ENCODE assay signal across 14 cellular contexts in the genomic region with DNA sequence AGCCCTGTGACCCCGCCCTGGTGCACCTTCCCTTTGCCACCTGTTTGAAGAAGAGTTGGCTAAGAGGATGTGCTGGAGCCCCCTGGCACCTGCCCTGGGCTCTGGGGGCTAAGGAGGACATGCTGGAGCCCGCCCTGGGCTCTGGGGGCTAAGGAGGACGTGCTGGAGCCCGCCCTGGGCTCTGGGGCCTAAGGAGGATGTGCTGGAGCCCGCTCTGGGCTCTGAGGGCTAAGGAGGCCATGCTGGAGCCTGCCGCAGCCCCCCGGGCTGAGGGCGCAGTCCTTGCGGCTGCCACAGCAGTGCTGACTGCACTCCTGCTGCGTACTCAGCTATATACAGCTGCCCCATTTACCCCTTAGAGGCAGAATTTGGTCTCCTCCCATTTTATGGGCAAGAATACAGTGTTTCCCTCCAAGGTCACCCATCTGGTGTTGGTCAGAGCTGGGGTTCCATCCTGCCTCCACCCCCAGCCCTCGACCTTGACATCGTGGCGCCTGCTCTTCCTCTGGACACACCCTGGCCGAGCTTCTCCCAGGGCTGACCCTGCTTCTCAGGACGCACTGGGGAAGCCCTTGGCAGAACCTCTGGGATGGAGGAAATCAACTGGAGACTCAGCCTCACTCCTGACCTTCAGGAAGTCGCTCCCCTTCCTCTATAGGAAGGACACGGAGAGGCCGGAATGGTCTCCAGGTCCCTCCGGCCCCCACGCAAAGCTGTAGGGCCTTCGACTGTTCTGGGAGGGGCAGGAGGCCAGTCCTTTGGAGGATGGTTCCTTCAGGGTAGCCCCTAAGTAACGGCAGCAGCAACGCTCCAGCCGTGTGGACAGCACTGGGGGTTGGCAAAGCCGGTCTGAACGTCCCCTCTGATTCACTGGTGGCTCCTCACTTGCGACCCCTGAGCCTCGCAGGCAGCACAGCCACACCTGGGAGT.
DNase-seq lines count a peak whose midpoint lies in the region; ATAC-seq and TF ChIP-seq lines count a peak whose summit lies in the region.
"Had no signal": no experiment of that assay in that cellular context is flagged by ENCODE, and none has a peak within 500 bp of the region (broad histone marks: within the 10 kb centered on the region; RNA-seq: fewer than 3 reads in every experiment).

No MANE protein-coding gene starts in this region.

- H3K36me3 Mint-ChIP-seq in chondrocyte (ENCODE audit: low read depth) = no peaks in the 10 kb centered on the region
- H3K36me3 Mint-ChIP-seq: CD4-positive, CD25-positive, alpha-beta regulatory T cell had no signal

- H3K4me1 ChIP-seq in DND-41 (ENCODE audit: insufficient read depth, low read length) = no peaks in the 10 kb centered on the region
- H3K4me1 ChIP-seq in right cardiac atrium (ENCODE audit: control insufficient read depth, insufficient read depth, low read length) = peaks cover 10% of the 10 kb centered on the region

- H3K36me3 ChIP-seq in DND-41 (ENCODE audit: insufficient read depth, low read length) = no peaks in the 10 kb centered on the region

- H2AFZ ChIP-seq in DND-41 (ENCODE audit: low read depth, low read length) = no peak overlapping the region

- H3K27me3 ChIP-seq in DND-41 (ENCODE audit: insufficient read depth, low read length, poor library complexity) (no peaks in the 10 kb centered on the region), right cardiac atrium (ENCODE audit: control insufficient read depth, insufficient read depth) (no peaks in the 10 kb centered on the region)

- no peak overlapping the region for H3K4me3 Mint-ChIP-seq in chondrocyte (ENCODE audit: unreplicated experiment)
- H3K4me3 Mint-ChIP-seq: CD4-positive, CD25-positive, alpha-beta regulatory T cell had no signal

- H3K27me3 Mint-ChIP-seq in chondrocyte (ENCODE audit: low read depth) = peaks cover 2% of the 10 kb centered on the region
- H3K27me3 Mint-ChIP-seq: CD4-positive, CD25-positive, alpha-beta regulatory T cell had no signal

- H4K20me1 ChIP-seq in DND-41 (ENCODE audit: insufficient read depth, low read length) = peaks cover 3% of the 10 kb centered on the region

- no peak overlapping the region for H3K27ac ChIP-seq in DND-41 (ENCODE audit: low read length)
- peak overlapping the region; percentile 11 for H3K27ac ChIP-seq in right cardiac atrium (ENCODE audit: low read length)
- H3K27ac ChIP-seq: RWPE1 had no signal

- no peaks in the 10 kb centered on the region for H3K79me2 ChIP-seq in DND-41 (ENCODE audit: insufficient read depth, low read length)

- no peak overlapping the region for H3K27ac Mint-ChIP-seq in chondrocyte (ENCODE audit: unreplicated experiment)
- H3K27ac Mint-ChIP-seq: CD4-positive, CD25-positive, alpha-beta regulatory T cell had no signal

- 72% methylated on average over 28 of the region's 28 CpGs for WGBS in right cardiac atrium

- DNase-seq in DND-41 = no peak
- DNase-seq in chondrocyte (ENCODE audit: low spot score) = peak; percentile 59
- peak in 2 of 3 donors; percentile 49 to 80 for DNase-seq in right cardiac atrium
- peak; percentile 53 for DNase-seq in posterior vena cava (ENCODE audit: low spot score)
- DNase-seq in NCI-H2107 (lab: John Stamatoyannopoulos, UW) = no peak
- DNase-seq in Kasumi-1 (lab: John Stamatoyannopoulos, UW) = no peak
- DNase-seq: AML-193; CD4-positive, CD25-positive, alpha-beta regulatory T cell; DMS79; HCEC 1CT; NCI-H226; NCI-H526 treated with DMSO at 0.1 percent for 48 hours had no signal

- H3K4me2 ChIP-seq in DND-41 (ENCODE audit: insufficient read depth, low read length) = no peak overlapping the region

- H3K9me3 Mint-ChIP-seq in chondrocyte (ENCODE audit: low read depth) = no peaks in the 10 kb centered on the region

- ATAC-seq in DND-41 (ENCODE audit: insufficient read depth, low read depth) (peak; percentile 35; the same call in 2 of the 3 replicates), right cardiac atrium (peak; percentile 68 to 78), HG03175 (IDR thresholded peaks at IDR 0.05; ENCODE audit: unreplicated experiment) (no peak)

- H3K4me3 ChIP-seq in DND-41 (ENCODE audit: low read depth in 1 of 2, low read length in 2 of 2) (no peak overlapping the region), right cardiac atrium (ENCODE audit: low read length) (no peak overlapping the region)

- intact Hi-C loops in right cardiac atrium (cut with DNase I) (no loop called here), posterior vena cava (cut with DNase I) (no loop called here)

- H3K4me1 Mint-ChIP-seq in chondrocyte (ENCODE audit: low read depth) = no peaks in the 10 kb centered on the region

- H3K9me3 ChIP-seq in DND-41 (ENCODE audit: insufficient read depth, low read length, severe bottlenecking) (no peaks in the 10 kb centered on the region), right cardiac atrium (ENCODE audit: control insufficient read depth, low read length) (no peaks in the 10 kb centered on the region)

- H3K9ac ChIP-seq in DND-41 (ENCODE audit: low read depth, low read length) = no peak overlapping the region

- TF ChIP-seq CTCF in DND-41 (IDR thresholded peaks at IDR 0.05; ENCODE audit: borderline replicate concordance, extremely low read depth, low read length, poor library complexity, severe bottlenecking) (no peak), chondrocyte (IDR thresholded peaks at IDR 0.05) (no peak)

Comparison
In these comparisons a context has a peak if more than half of its experiments do, and no peak if none do; other contexts are left out.
1. DNase-seq: peak in chondrocyte (single experiment), right cardiac atrium (2 of 3) and posterior vena cava (single experiment); none in DND-41 (single experiment), NCI-H2107 (single experiment) and Kasumi-1 (0 of 2).